Comparison of ENCODE assay signal across 21 cellular contexts in genomic region chr7:80253653-80254052, GRCh38.
"Had no signal": no experiment of that assay in that cellular context is flagged by ENCODE, and none has a peak within 500 bp of the region (broad histone marks: within the 10 kb centered on the region; RNA-seq: fewer than 3 reads in every experiment).

No MANE protein-coding gene starts in this region.

- DNase-seq: Kasumi-1, MM.1S, NCI-H1092 treated with DMSO at 0.1 percent for 48 hours, NCI-H1436, NCI-H1694, NCI-H187 treated with DMSO at 0.1 percent for 48 hours, NCI-H2029 treated with DMSO at 0.1 percent for 48 hours, NCI-H226, NCI-H446, NCI-H510A, NCI-H524 treated with DMSO at 0.1 percent for 48 hours, NCI-H69, NCI-H774, Peyer's patch, SHP77 treated with DMSO at 0.1 percent for 48 hours, SJCRH30 had no signal

- H3K4me1 ChIP-seq: Peyer's patch, SJCRH30 had no signal

- H3K4me3 ChIP-seq: K562, Peyer's patch, SJCRH30 had no signal

- H3K36me3 ChIP-seq: Peyer's patch, SJCRH30 had no signal

- H3K27ac ChIP-seq: KMS-11, Peyer's patch, SJCRH30 had no signal

- H3K9me3 ChIP-seq: Peyer's patch, SJCRH30 had no signal

- H3K27me3 ChIP-seq: Peyer's patch, SJCRH30 had no signal

- ATAC-seq: HepG2, K562, Right ventricle myocardium inferior, SK-N-SH treated with all-trans-retinoic acid at 6 μM for 48 hours had no signal

- H3K4me2 ChIP-seq: KMS-11 had no signal

- H3K9ac ChIP-seq: KMS-11 had no signal
